Comparison of ENCODE assay signal across 17 cellular contexts in the genomic region with DNA sequence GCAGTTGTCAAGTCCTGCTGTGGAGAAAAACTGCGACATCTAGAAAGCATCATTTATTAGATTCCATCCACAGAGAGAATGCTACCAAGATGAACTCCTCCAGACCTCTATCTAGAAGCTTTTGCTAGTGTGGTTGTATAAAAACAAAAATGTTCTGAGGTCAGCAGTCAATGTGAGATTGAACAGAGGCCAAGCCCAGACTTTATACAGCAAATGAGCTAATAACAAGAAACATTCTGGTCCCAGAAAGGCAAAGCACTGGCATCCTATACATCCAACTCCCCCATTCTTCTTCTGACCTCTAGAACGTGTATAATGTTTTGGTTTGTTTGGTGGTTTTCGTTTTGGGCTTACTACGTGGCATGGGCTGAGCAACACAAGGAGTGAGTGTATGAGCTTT. TPM values are rescaled to one million over a fixed set of nuclear protein-coding genes. Genes with fewer than 3 reads are reported as not detected.
DNase-seq lines count a peak whose midpoint lies in the region; ATAC-seq, FAIRE-seq and TF ChIP-seq lines count a peak whose summit lies in the region.
"Had no signal": no experiment of that assay in that cellular context is flagged by ENCODE, and none has a peak within 500 bp of the region (broad histone marks: within the 10 kb centered on the region; RNA-seq: fewer than 3 reads in every experiment).

No MANE protein-coding gene starts in this region.

- TF ChIP-seq EP300 in HepG2 (IDR thresholded peaks at IDR 0.05; ENCODE audit: low read depth in 2 of 2, low read length in 2 of 2), result no peak
- no peak for TF ChIP-seq EP300 in HepG2 (CRISPR knock-in tag; IDR thresholded peaks at IDR 0.05; ENCODE audit: borderline replicate concordance)

- peak overlapping the region; percentile 1 for H3K27ac Mint-ChIP-seq in neural progenitor cell
- H3K27ac Mint-ChIP-seq in activated CD8-positive, alpha-beta T cell treated with anti-CD3 and anti-CD28 coated beads for 36 hours, result no peak overlapping the region
- H3K27ac Mint-ChIP-seq: CD4-positive, alpha-beta T cell had no signal

- ATAC-seq in HG02870 (IDR thresholded peaks at IDR 0.05; ENCODE audit: unreplicated experiment), result no peak
- ATAC-seq in HepG2, result no peak
- ATAC-seq in omental fat pad (ENCODE audit: low FRiP score), result no peak
- ATAC-seq in activated CD8-positive, alpha-beta T cell treated with anti-CD3 and anti-CD28 coated beads for 36 hours, result no peak
- ATAC-seq: PC-3 had no signal

- peaks cover 3% of the 10 kb centered on the region for H3K4me1 ChIP-seq in fibroblast of lung (ENCODE audit: control insufficient read depth, extremely low read depth, insufficient read depth, low read length)
- H3K4me1 ChIP-seq in neural progenitor cell, result no peaks in the 10 kb centered on the region
- H3K4me1 ChIP-seq in HepG2 (ENCODE audit: insufficient read depth, low read length), result peaks cover 15% of the 10 kb centered on the region

- no peak for TF ChIP-seq POLR2A in HepG2 (IDR thresholded peaks at IDR 0.05; ENCODE audit: insufficient read depth in 1 of 2, low read depth in 2 of 2, low read length in 2 of 2)

- H3K27me3 ChIP-seq in fibroblast of lung (ENCODE audit: control insufficient read depth, insufficient read depth, low read length) (peaks cover 3% of the 10 kb centered on the region), neural progenitor cell (no peaks in the 10 kb centered on the region), HepG2 (ENCODE audit: control insufficient read depth in 1 of 2, insufficient read depth in 2 of 2, low read length in 2 of 2) (peaks cover 5 to 26% of the 10 kb centered on the region in 2 experiments; a peak in 4 of 5 replicates)

- POLR2A ChIA-PET in HepG2 (lab: Yijun Ruan, JAX), result no interaction called here
- POLR2A ChIA-PET in activated CD8-positive, alpha-beta T cell treated with anti-CD3 and anti-CD28 coated beads for 36 hours (lab: Charles Lee), result no interaction called here

- H3K4me3 ChIP-seq in AG10803 (ENCODE audit: low read length) (no peak overlapping the region), astrocyte of the cerebellum (ENCODE audit: low read depth, low read length) (no peak overlapping the region), fibroblast of lung (replicated peaks in 1 of 4; ENCODE audit: control extremely low read depth in 1 of 4, insufficient read depth in 1 of 4, low read depth in 3 of 4, low read length in 4 of 4) (no peak overlapping the region), neural progenitor cell (no peak overlapping the region), HepG2 (replicated peaks in 1 of 3; ENCODE audit: insufficient read depth in 1 of 3, low read depth in 2 of 3, low read length in 3 of 3) (no peak overlapping the region)

- no peaks in the 10 kb centered on the region for H3F3A ChIP-seq in neural progenitor cell (ENCODE audit: low read depth)

- H3K36me3 ChIP-seq in fibroblast of lung (ENCODE audit: control insufficient read depth, insufficient read depth, low read length), result no peaks in the 10 kb centered on the region
- H3K36me3 ChIP-seq in neural progenitor cell, result no peaks in the 10 kb centered on the region
- H3K36me3 ChIP-seq in HepG2 (replicated peaks in 1 of 2; ENCODE audit: control insufficient read depth in 1 of 2, insufficient read depth in 2 of 2, low read length in 2 of 2), result no peaks in the 10 kb centered on the region

- H4K20me1 ChIP-seq in fibroblast of lung (ENCODE audit: control insufficient read depth, extremely low read depth, insufficient read depth, low read length) (no peaks in the 10 kb centered on the region), neural progenitor cell (ENCODE audit: low read depth) (no peaks in the 10 kb centered on the region), HepG2 (ENCODE audit: insufficient read depth, low read length) (no peaks in the 10 kb centered on the region)

- TF ChIP-seq CTCF in AG10803 (conservative IDR thresholded peaks at IDR 0.05; ENCODE audit: low read length) (no peak), astrocyte of the cerebellum (IDR thresholded peaks at IDR 0.05; ENCODE audit: low read depth, low read length, missing control alignments) (no peak), fibroblast of lung (conservative IDR thresholded peaks at IDR 0.05 in 1 of 2, IDR thresholded peaks at IDR 0.05 in 1 of 2; ENCODE audit: low read depth in 1 of 2, low read length in 2 of 2) (no peak), neural progenitor cell (IDR thresholded peaks at IDR 0.05) (no peak), HepG2 (CRISPR knock-in tag; IDR thresholded peaks at IDR 0.05) (no peak), omental fat pad (IDR thresholded peaks at IDR 0.05) (no peak)
- no peak for TF ChIP-seq CTCF in activated CD8-positive, alpha-beta T cell treated with anti-CD3 and anti-CD28 coated beads for 36 hours (IDR thresholded peaks at IDR 0.05)

- H3K27ac ChIP-seq in fibroblast of lung (ENCODE audit: insufficient read depth, low read length) (no peak overlapping the region), neural progenitor cell (no peak overlapping the region), HepG2 (ENCODE audit: extremely low read length, insufficient read depth, low read length) (no peak overlapping the region)
- H3K27ac ChIP-seq: KMS-11 had no signal

- H3K9ac ChIP-seq in fibroblast of lung (ENCODE audit: insufficient read depth, low read length) (no peak overlapping the region), neural progenitor cell (no peak overlapping the region), HepG2 (ENCODE audit: insufficient read depth, low read depth, low read length) (no peak overlapping the region)
- H3K9ac ChIP-seq: KMS-11 had no signal

- no peak for FAIRE-seq in HepG2 (lab: Jason Lieb, UNC)
- FAIRE-seq: G401.6, GM12891 had no signal

- in situ Hi-C loops in astrocyte of the cerebellum (cut with HindIII; ENCODE audit: low sequenced_read_pairs) (no loop called here), HepG2 (cut with HindIII; ENCODE audit: extremely low pct_ligation_motif_present, low pct_unique_long_range_greater_than_20kb) (no loop called here)

- CTCF ChIA-PET in HepG2 (lab: Yijun Ruan, JAX; ENCODE audit: low intra/inter-chr PET ratio, low total read pairs), result no interaction called here
- CTCF ChIA-PET in activated CD8-positive, alpha-beta T cell treated with anti-CD3 and anti-CD28 coated beads for 36 hours (lab: Charles Lee), result no interaction called here

- TF ChIP-seq RAD21 in HepG2 (CRISPR knock-in tag; IDR thresholded peaks at IDR 0.05), result no peak

- 3% methylated on average over 4 of the region's 4 CpGs for WGBS in HepG2 (ENCODE audit: low lambda C conversion rate)

- H3K27me3 Mint-ChIP-seq in neural progenitor cell (ENCODE audit: insufficient read depth, low read depth), result peaks cover 7% of the 10 kb centered on the region
- H3K27me3 Mint-ChIP-seq in activated CD8-positive, alpha-beta T cell treated with anti-CD3 and anti-CD28 coated beads for 36 hours, result no peaks in the 10 kb centered on the region

- no peaks in the 10 kb centered on the region for H3K9me3 Mint-ChIP-seq in neural progenitor cell
- no peaks in the 10 kb centered on the region for H3K9me3 Mint-ChIP-seq in activated CD8-positive, alpha-beta T cell treated with anti-CD3 and anti-CD28 coated beads for 36 hours
- H3K9me3 Mint-ChIP-seq: CD4-positive, alpha-beta T cell had no signal

- no peaks in the 10 kb centered on the region for H3K36me3 Mint-ChIP-seq in neural progenitor cell
- H3K36me3 Mint-ChIP-seq in activated CD8-positive, alpha-beta T cell treated with anti-CD3 and anti-CD28 coated beads for 36 hours (ENCODE audit: low read depth), result no peaks in the 10 kb centered on the region

- no peaks in the 10 kb centered on the region for H3K9me3 ChIP-seq in fibroblast of lung (ENCODE audit: control insufficient read depth, insufficient read depth, low read depth, low read length)
- no peaks in the 10 kb centered on the region for H3K9me3 ChIP-seq in neural progenitor cell (ENCODE audit: low read depth)
- no peaks in the 10 kb centered on the region for H3K9me3 ChIP-seq in HepG2 (ENCODE audit: low read length)

- no TSS peak for BruUV-seq in HepG2 (replicated peaks; lab: Mats Ljungman, UMichigan)

- H3K79me2 ChIP-seq in fibroblast of lung (ENCODE audit: control insufficient read depth, insufficient read depth, low read length) (no peaks in the 10 kb centered on the region), neural progenitor cell (ENCODE audit: low read depth) (no peaks in the 10 kb centered on the region), HepG2 (ENCODE audit: insufficient read depth, low read length) (no peaks in the 10 kb centered on the region)

- H3K4me3 Mint-ChIP-seq in neural progenitor cell, result no peak overlapping the region
- no peak overlapping the region for H3K4me3 Mint-ChIP-seq in activated CD8-positive, alpha-beta T cell treated with anti-CD3 and anti-CD28 coated beads for 36 hours
- H3K4me3 Mint-ChIP-seq: CD4-positive, alpha-beta T cell had no signal

- H3K4me1 Mint-ChIP-seq in neural progenitor cell, result peaks cover 15% of the 10 kb centered on the region
- peaks cover 4% of the 10 kb centered on the region for H3K4me1 Mint-ChIP-seq in activated CD8-positive, alpha-beta T cell treated with anti-CD3 and anti-CD28 coated beads for 36 hours (ENCODE audit: low read depth)

- H2AFZ ChIP-seq in fibroblast of lung (ENCODE audit: low read length), result no peak overlapping the region
- no peak overlapping the region for H2AFZ ChIP-seq in neural progenitor cell (replicated peaks)
- no peak overlapping the region for H2AFZ ChIP-seq in HepG2 (ENCODE audit: low read length)

- H3K4me2 ChIP-seq in fibroblast of lung (ENCODE audit: extremely low read depth, insufficient read depth, low read length) (no peak overlapping the region), neural progenitor cell (no peak overlapping the region), HepG2 (ENCODE audit: low read depth, low read length) (no peak overlapping the region)
- H3K4me2 ChIP-seq: KMS-11 had no signal

- DNase-seq in AG10803 (ENCODE audit: low read depth) (peak; percentile 47), astrocyte of the cerebellum (ENCODE audit: low read depth) (peak; percentile 68), fibroblast of lung (ENCODE audit: low read depth in 2 of 2) (peak; percentile 61 to 69), neural progenitor cell (ENCODE audit: low spot score) (no peak), HepG2 (ENCODE audit: low spot score) (no peak), omental fat pad (ENCODE audit: low spot score) (no peak)
- DNase-seq in activated CD8-positive, alpha-beta T cell treated with anti-CD3 and anti-CD28 coated beads for 36 hours, result no peak
- DNase-seq: Calu3; CD4-positive, alpha-beta T cell; GOT3; NCI-H1105 treated with DMSO at 0.1 percent for 48 hours; NCI-H187; PC-3 had no signal

- intact Hi-C loops in HepG2 (cut with micrococcal nuclease; ENCODE audit: unreplicated experiment), result no loop called here
- intact Hi-C loops in activated CD8-positive, alpha-beta T cell treated with anti-CD3 and anti-CD28 coated beads for 36 hours (cut with micrococcal nuclease), result no loop called here

RNA-seq across cellular contexts. Expression of gene RIN3, which starts 26.7 kb away (rescaled TPM):
- 5.4 and 8.9 TPM in 2 replicates for total RNA-seq in fibroblast of lung
- polyA plus RNA-seq in fibroblast of lung, result 9.2 and 10.2 TPM in 2 replicates
- 22.7 and 24.7 TPM in 2 replicates for polyA plus RNA-seq in fibroblast of lung (2012)
- 32.9 and 48.0 TPM in 2 replicates for polyA minus RNA-seq in fibroblast of lung (ENCODE audit: low replicate concordance)
- 0.09 and 0.22 TPM in 2 replicates for total RNA-seq in neural progenitor cell (ENCODE audit: low replicate concordance)
- 2.3 and 2.9 TPM in 2 replicates for total RNA-seq in HepG2 (2016; rRNA removed; fragmentation: Illumina TruSeq; extraction: Trizol)
- total RNA-seq in HepG2 (2016; cell fraction: cytosol; rRNA removed; fragmentation: Illumina TruSeq; extraction: Trizol; ENCODE audit: low read depth), result 2.3 and 2.7 TPM in 2 replicates
- total RNA-seq in HepG2 (2016; cell fraction: insoluble cytoplasmic fraction; rRNA removed; fragmentation: Illumina TruSeq; extraction: Trizol), result 2.0 and 2.8 TPM in 2 replicates
- 4.4 and 4.7 TPM in 2 replicates for total RNA-seq in HepG2 (2016; cell fraction: membrane; rRNA removed; fragmentation: Illumina TruSeq; extraction: Trizol)
- 5.1 and 7.2 TPM in 2 replicates for total RNA-seq in HepG2 (2016; cell fraction: nucleus; rRNA removed; fragmentation: Illumina TruSeq; extraction: Trizol)
- polyA plus RNA-seq in HepG2 (2011; rRNA removed), result 3.5 and 3.6 TPM in 2 replicates
- polyA plus RNA-seq in HepG2 (2011; cell fraction: cytosol; rRNA removed), result 1.6 and 2.1 TPM in 2 replicates
- 7.0 TPM in 2 replicates for polyA plus RNA-seq in HepG2 (2011; cell fraction: nucleus; rRNA removed)
- 5.6 and 6.5 TPM in 2 replicates for polyA plus RNA-seq in HepG2 (2012)
- 6.3 and 6.8 TPM in 2 replicates for polyA plus RNA-seq in HepG2 (2016; cell fraction: cytosol; fragmentation: Illumina TruSeq; extraction: Trizol; ENCODE audit: low read depth)
- 7.0 and 10.5 TPM in 2 replicates for polyA plus RNA-seq in HepG2 (2016; cell fraction: insoluble cytoplasmic fraction; fragmentation: Illumina TruSeq; extraction: Trizol; ENCODE audit: low read depth)
- 9.8 and 10.5 TPM in 2 replicates for polyA plus RNA-seq in HepG2 (2016; cell fraction: membrane; fragmentation: Illumina TruSeq; extraction: Trizol; ENCODE audit: low read depth)
- 11.7 and 11.9 TPM in 2 replicates for polyA plus RNA-seq in HepG2 (2016; cell fraction: nucleus; fragmentation: Illumina TruSeq; extraction: Trizol; ENCODE audit: insufficient read depth, low read depth)
- polyA minus RNA-seq in HepG2 (2011; rRNA and poly(A)+ RNA removed; ENCODE audit: low replicate concordance), result 5.5 TPM in 1 of 2 replicates, not detected in the other
- 4.6 and 4.9 TPM in 2 replicates for polyA minus RNA-seq in HepG2 (2011; cell fraction: cytosol; rRNA and poly(A)+ RNA removed)
- polyA minus RNA-seq in HepG2 (2011; cell fraction: nucleus; rRNA and poly(A)+ RNA removed), result 8.0 and 9.7 TPM in 2 replicates
- total RNA-seq in omental fat pad, result 10 to 100 TPM; 11.6 to 36.3 (median 20.2) TPM
- 10 to 100 TPM; 61.3 to 62.4 TPM for total RNA-seq in activated CD8-positive, alpha-beta T cell treated with anti-CD3 and anti-CD28 coated beads for 36 hours

Comparison
In these comparisons a context has a peak if more than half of its experiments do, and no peak if none do; other contexts are left out.
1. DNase-seq: peak in AG10803 (single experiment), astrocyte of the cerebellum (single experiment) and fibroblast of lung (2 of 2); none in neural progenitor cell (single experiment), HepG2 (single experiment), omental fat pad (single experiment) and activated CD8-positive, alpha-beta T cell treated with anti-CD3 and anti-CD28 coated beads for 36 hours (single experiment).